ENCODE assay signal across 1 cellular context in the genomic region with DNA sequence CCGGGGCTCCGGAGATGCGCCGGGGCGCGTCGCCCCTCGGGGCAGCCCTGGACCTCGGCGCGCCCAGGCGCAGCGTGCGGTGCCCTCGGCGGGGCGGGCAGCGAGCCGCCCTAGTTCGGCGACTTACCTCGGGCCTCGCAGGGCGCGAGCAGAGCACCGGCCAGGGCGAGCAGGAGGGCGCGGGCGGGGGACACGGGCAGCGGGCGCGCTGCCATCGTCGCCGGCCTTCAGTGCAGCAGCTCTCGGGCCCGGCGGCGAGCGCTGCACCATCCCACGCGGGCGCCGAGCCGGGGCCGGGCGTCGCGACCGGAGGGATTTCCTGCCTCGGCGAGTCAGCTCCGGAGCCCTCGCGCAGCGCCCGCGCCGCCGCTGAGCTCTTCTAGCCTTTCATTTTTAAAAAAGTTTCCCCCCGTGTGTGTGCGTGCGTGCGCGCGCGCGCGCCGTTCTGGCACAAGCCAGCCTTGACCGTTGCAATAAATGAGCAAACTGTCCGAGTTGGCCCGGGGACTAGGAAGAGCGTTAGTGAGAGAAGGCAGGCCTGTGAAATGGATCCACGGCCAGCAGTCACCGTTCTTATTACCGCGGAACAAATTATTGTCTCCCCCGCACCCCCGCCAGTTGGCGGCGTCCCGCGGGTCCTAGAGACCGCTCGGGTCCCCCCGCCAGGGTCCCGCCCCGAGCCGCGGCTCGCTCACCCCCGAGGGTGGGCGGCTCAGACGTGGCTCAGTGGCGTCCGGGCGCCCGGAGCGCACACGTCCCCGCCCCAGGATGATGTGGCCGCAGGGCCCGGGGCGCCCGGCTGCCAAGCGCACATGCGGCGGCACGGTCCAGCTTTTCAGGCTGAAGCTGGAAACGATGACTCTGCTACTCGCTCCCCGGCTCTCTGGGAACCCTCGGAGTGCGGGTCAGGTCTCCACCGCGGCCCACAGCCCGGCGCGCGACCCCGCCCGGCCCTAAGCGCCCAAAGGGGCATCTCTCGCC.
TF ChIP-seq lines count a peak whose summit lies in the region.

A gene with protein sequence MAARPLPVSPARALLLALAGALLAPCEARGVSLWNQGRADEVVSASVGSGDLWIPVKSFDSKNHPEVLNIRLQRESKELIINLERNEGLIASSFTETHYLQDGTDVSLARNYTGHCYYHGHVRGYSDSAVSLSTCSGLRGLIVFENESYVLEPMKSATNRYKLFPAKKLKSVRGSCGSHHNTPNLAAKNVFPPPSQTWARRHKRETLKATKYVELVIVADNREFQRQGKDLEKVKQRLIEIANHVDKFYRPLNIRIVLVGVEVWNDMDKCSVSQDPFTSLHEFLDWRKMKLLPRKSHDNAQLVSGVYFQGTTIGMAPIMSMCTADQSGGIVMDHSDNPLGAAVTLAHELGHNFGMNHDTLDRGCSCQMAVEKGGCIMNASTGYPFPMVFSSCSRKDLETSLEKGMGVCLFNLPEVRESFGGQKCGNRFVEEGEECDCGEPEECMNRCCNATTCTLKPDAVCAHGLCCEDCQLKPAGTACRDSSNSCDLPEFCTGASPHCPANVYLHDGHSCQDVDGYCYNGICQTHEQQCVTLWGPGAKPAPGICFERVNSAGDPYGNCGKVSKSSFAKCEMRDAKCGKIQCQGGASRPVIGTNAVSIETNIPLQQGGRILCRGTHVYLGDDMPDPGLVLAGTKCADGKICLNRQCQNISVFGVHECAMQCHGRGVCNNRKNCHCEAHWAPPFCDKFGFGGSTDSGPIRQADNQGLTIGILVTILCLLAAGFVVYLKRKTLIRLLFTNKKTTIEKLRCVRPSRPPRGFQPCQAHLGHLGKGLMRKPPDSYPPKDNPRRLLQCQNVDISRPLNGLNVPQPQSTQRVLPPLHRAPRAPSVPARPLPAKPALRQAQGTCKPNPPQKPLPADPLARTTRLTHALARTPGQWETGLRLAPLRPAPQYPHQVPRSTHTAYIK (minus strand): TSS at position 547 of the 981 bp plus-strand sequence. CDS start 332 bp downstream, at position 215.

TF ChIP-seq in endothelial cell of umbilical vein, 7 proteins besides CTCF, POLR2A, EP300 and RAD21 (continued from another document):
- TF ChIP-seq GATA2 (IDR thresholded peaks at IDR 0.05; ENCODE audit: insufficient read depth, insufficient read length, low read depth, low read length) (no peak), JUN (IDR thresholded peaks at IDR 0.05; ENCODE audit: borderline replicate concordance, insufficient read depth, insufficient read length, low read depth) (no peak)
